ENCODE assay signal across 22 cellular contexts in the genomic region with DNA sequence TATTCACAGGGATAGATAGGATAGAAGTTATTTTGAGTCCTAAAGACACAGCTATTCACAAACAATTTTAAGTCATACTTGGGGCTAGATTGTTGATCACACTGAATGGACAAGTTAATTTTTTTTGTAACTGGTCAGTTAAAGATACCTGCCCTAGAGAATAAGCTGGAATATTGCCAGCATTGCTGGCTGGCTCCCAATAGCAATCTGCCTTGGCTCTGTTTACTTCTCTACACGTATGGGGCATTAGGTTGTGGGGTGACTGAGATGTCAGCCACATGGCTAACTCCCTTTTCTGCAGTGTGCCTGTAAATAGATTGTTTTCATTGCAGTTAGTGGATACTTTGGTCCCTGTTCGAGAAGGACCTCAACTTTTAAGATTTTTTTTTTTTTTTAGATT.
A peak's percentile ranks its signal among the peaks of the same experiment; 100 is the strongest.
DNase-seq lines count a peak whose midpoint lies in the region; ATAC-seq and TF ChIP-seq lines count a peak whose summit lies in the region.
"Had no signal": no experiment of that assay in that cellular context is flagged by ENCODE, and none has a peak within 500 bp of the region (broad histone marks: within the 10 kb centered on the region; RNA-seq: fewer than 3 reads in every experiment).

No MANE protein-coding gene starts in this region.

- no peak for TF ChIP-seq CTCF in BE2C (IDR thresholded peaks at IDR 0.05; ENCODE audit: low read depth, low read length)
- no peak for TF ChIP-seq CTCF in GM10248 (IDR thresholded peaks at IDR 0.05; ENCODE audit: control extremely low read depth, extremely low read depth, low read depth, missing control alignments)

- no peaks in the 10 kb centered on the region for H3K36me3 ChIP-seq in BE2C
- H3K36me3 ChIP-seq: BLaER1, MG63, Peyer's patch, SJSA1 had no signal

- no peak for ATAC-seq in activated T-cell treated with anti-CD3 and anti-CD28 coated beads, Interleukin-2, amount 50 U/mL, for 72 hours (replicated peaks in 1 of 2)
- ATAC-seq: K562 had no signal

- CTCF ChIA-PET in GM10248 (lab: Yijun Ruan, JAX), result no interaction called here

- H3K36me3 Mint-ChIP-seq in activated T-cell treated with anti-CD3 and anti-CD28 coated beads, Interleukin-2, amount 50 U/mL, for 72 hours (ENCODE audit: insufficient read depth in 2 of 2), result no peaks in the 10 kb centered on the region

- H3K9me3 Mint-ChIP-seq in activated T-cell treated with anti-CD3 and anti-CD28 coated beads, Interleukin-2, amount 50 U/mL, for 72 hours, result peaks cover 3% of the 10 kb centered on the region in 2 donors

- no peaks in the 10 kb centered on the region for H3K4me1 Mint-ChIP-seq in activated T-cell treated with anti-CD3 and anti-CD28 coated beads, Interleukin-2, amount 50 U/mL, for 72 hours (ENCODE audit: low read depth)

- no peak overlapping the region for H3K27ac Mint-ChIP-seq in activated T-cell treated with anti-CD3 and anti-CD28 coated beads, Interleukin-2, amount 50 U/mL, for 72 hours
- H3K27ac Mint-ChIP-seq: CD4-positive, alpha-beta T cell; HFFc6 had no signal

- peaks cover 9% of the 10 kb centered on the region; the same call in 1 of the 2 replicates for H3K4me1 ChIP-seq in BE2C
- H3K4me1 ChIP-seq: BLaER1, Peyer's patch had no signal

- no peaks in the 10 kb centered on the region for H3K27me3 ChIP-seq in BE2C
- H3K27me3 ChIP-seq: BLaER1, MG63, Peyer's patch, SJSA1 had no signal

- POLR2A ChIA-PET in GM10248 (lab: Yijun Ruan, JAX), result no interaction called here

- no peaks in the 10 kb centered on the region for H3K9me3 ChIP-seq in BE2C
- H3K9me3 ChIP-seq: BLaER1, MG63, Peyer's patch, SJSA1 had no signal

- no peaks in the 10 kb centered on the region for H3K27me3 Mint-ChIP-seq in activated T-cell treated with anti-CD3 and anti-CD28 coated beads, Interleukin-2, amount 50 U/mL, for 72 hours (ENCODE audit: low read depth)
- H3K27me3 Mint-ChIP-seq: CD4-positive, alpha-beta T cell had no signal

- no peak overlapping the region for H3K4me3 Mint-ChIP-seq in activated T-cell treated with anti-CD3 and anti-CD28 coated beads, Interleukin-2, amount 50 U/mL, for 72 hours
- H3K4me3 Mint-ChIP-seq: CD4-positive, alpha-beta T cell; HFFc6 had no signal

- H3K4me3 ChIP-seq in BE2C (ENCODE audit: low read depth, low read length), result no peak overlapping the region
- H3K4me3 ChIP-seq: BLaER1, K562, MG63, Peyer's patch, SJSA1 had no signal

- peak; percentile 9 for DNase-seq in BE2C
- DNase-seq in COLO668 (lab: John Stamatoyannopoulos, UW; ENCODE audit: unreplicated experiment), result peak; percentile 22
- peak; percentile 74 for DNase-seq in NCI-H69 (lab: John Stamatoyannopoulos, UW)
- peak; percentile 71 for DNase-seq in mucosa of gallbladder (ENCODE audit: low spot score)
- DNase-seq in activated CD4-positive, alpha-beta T cell treated with anti-CD3 and anti-CD28 coated beads, Interleukin-2, amount 50 U/mL, for 4 hours, result no peak
- DNase-seq in GM10248 (ENCODE audit: extremely low spot score), result no peak
- DNase-seq in activated T-cell treated with anti-CD3 and anti-CD28 coated beads, Interleukin-2, amount 50 U/mL, for 72 hours, result no peak
- DNase-seq: CD4-positive, alpha-beta T cell; DND-41; H7; HFFc6; MG63; NCI-H1694 treated with DMSO at 0.1 percent for 48 hours; NCI-H2081 treated with DMSO at 0.1 percent for 48 hours; NCI-H2171 treated with DMSO at 0.1 percent for 48 hours; NCI-H446 treated with DMSO at 0.1 percent for 48 hours; NCI-H526 treated with DMSO at 0.1 percent for 48 hours; Peyer's patch; T-helper 1 cell had no signal

Comparison
In these comparisons a context has a peak if more than half of its experiments do, and no peak if none do; other contexts are left out.
1. DNase-seq: peak in BE2C (single experiment), COLO668 (single experiment), NCI-H69 (single experiment) and mucosa of gallbladder (single experiment); none in activated CD4-positive, alpha-beta T cell treated with anti-CD3 and anti-CD28 coated beads, Interleukin-2, amount 50 U/mL, for 4 hours (0 of 2), GM10248 (single experiment) and activated T-cell treated with anti-CD3 and anti-CD28 coated beads, Interleukin-2, amount 50 U/mL, for 72 hours (0 of 2).